11 cellular contexts compared by ENCODE assay signal in the genomic region with DNA sequence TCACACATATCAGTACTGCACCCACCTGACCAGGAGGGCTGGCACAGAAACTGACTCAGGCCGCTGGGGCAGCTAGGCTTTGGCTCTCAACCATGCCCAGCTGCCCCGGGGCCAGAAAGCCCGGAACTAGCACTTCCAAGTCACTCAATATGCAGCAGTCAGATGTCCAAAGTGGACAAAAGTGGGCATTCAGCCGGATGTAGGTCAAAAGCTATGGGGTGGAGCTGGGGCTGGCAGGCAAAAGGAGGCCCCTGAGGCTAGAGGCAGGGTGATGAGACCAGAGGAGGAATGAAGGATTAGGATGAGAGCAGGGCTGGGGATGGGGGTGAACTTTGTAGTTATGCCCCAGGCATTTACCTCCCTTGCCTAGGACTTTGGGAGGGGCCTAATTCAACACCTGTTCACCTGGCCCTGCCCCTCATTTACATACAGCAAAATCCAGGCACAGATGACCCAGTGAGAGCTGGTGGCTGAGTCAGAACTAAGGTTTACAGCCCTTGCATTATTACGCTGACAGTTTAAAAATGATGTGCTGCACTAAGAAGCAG. TPM values are rescaled to one million over a fixed set of nuclear protein-coding genes. Genes with fewer than 3 reads are reported as not detected.
DNase-seq lines count a peak whose midpoint lies in the region; TF ChIP-seq lines count a peak whose summit lies in the region.
"Had no signal": no experiment of that assay in that cellular context is flagged by ENCODE, and none has a peak within 500 bp of the region (broad histone marks: within the 10 kb centered on the region; RNA-seq: fewer than 3 reads in every experiment).

No MANE protein-coding gene starts in this region.

- TF ChIP-seq EP300 in sigmoid colon (IDR thresholded peaks at IDR 0.05) = no peak

- DNase-seq in MM.1S (peak; percentile 29), chondrocyte (ENCODE audit: low spot score) (no peak), mesothelial cell of epicardium (ENCODE audit: low spot score in 2 of 2, unreplicated experiment in 2 of 2) (no peak), BE2C (no peak), sigmoid colon (no peak), NK-92 (lab: John Stamatoyannopoulos, UW; ENCODE audit: unreplicated experiment) (no peak), prostate gland (ENCODE audit: low spot score) (no peak)
- DNase-seq: stimulated activated CD8-positive, alpha-beta memory T cell treated with anti-CD3 and anti-CD28 coated beads, Interleukin-4, amount 100 ng/mL, for 48 hours had no signal

- H3K4me1 ChIP-seq in MM.1S (ENCODE audit: low read length) (peaks cover 21% of the 10 kb centered on the region), BE2C (peaks cover 3% of the 10 kb centered on the region; the same call in 1 of the 2 replicates), sigmoid colon (peaks cover 0 to 20% (median 17%) of the 10 kb centered on the region in 4 donors), prostate gland (replicated peaks) (no peaks in the 10 kb centered on the region)

- no peaks in the 10 kb centered on the region for H3K9me2 ChIP-seq in MM.1S (replicated peaks; ENCODE audit: insufficient read depth, low read length)

- H3K27me3 ChIP-seq in MM.1S (replicated peaks; ENCODE audit: insufficient read depth, low read length) (no peaks in the 10 kb centered on the region), BE2C (no peaks in the 10 kb centered on the region), sigmoid colon (no peaks in the 10 kb centered on the region), prostate gland (replicated peaks; ENCODE audit: insufficient read depth) (no peaks in the 10 kb centered on the region)

- no peak for TF ChIP-seq POLR2A in sigmoid colon (IDR thresholded peaks at IDR 0.05)
- no peak for TF ChIP-seq POLR2A in prostate gland (IDR thresholded peaks at IDR 0.05)

- H3K4me1 Mint-ChIP-seq in chondrocyte (ENCODE audit: low read depth) (peaks cover 22% of the 10 kb centered on the region), mesothelial cell of epicardium (peaks cover 21% of the 10 kb centered on the region)

- H3K9me3 ChIP-seq in MM.1S (replicated peaks; ENCODE audit: insufficient read depth, low read length) (no peaks in the 10 kb centered on the region), BE2C (no peaks in the 10 kb centered on the region), sigmoid colon (no peaks in the 10 kb centered on the region), prostate gland (no peaks in the 10 kb centered on the region)

- H3K36me3 ChIP-seq in MM.1S (replicated peaks; ENCODE audit: insufficient read depth, low read length) (no peaks in the 10 kb centered on the region), BE2C (no peaks in the 10 kb centered on the region), sigmoid colon (no peaks in the 10 kb centered on the region), prostate gland (no peaks in the 10 kb centered on the region)

- H2AFZ ChIP-seq in MM.1S (ENCODE audit: low read length) = no peak overlapping the region

- H3K27ac ChIP-seq in 22Rv1 (peak overlapping the region; percentile 89), MM.1S (ENCODE audit: low read length) (no peak overlapping the region), sigmoid colon (peak overlapping the region in 2 of 4 donors; percentile 51 to 61), prostate gland (no peak overlapping the region)

- no peaks in the 10 kb centered on the region for H3F3A ChIP-seq in MM.1S (ENCODE audit: insufficient read depth, low read length)

- TF ChIP-seq CTCF in 22Rv1 (IDR thresholded peaks at IDR 0.05) (no peak), MM.1S (IDR thresholded peaks at IDR 0.05; ENCODE audit: low read length) (no peak), chondrocyte (IDR thresholded peaks at IDR 0.05) (no peak), mesothelial cell of epicardium (IDR thresholded peaks at IDR 0.05; ENCODE audit: unreplicated experiment) (no peak), BE2C (IDR thresholded peaks at IDR 0.05; ENCODE audit: low read depth, low read length) (no peak), sigmoid colon (IDR thresholded peaks at IDR 0.05) (no peak), prostate gland (IDR thresholded peaks at IDR 0.05) (no peak)

- no peak overlapping the region for H3K4me3 ChIP-seq in MM.1S (ENCODE audit: low read length)
- no peak overlapping the region for H3K4me3 ChIP-seq in BE2C (ENCODE audit: low read depth, low read length)
- H3K4me3 ChIP-seq in sigmoid colon = no peak overlapping the region
- no peak overlapping the region for H3K4me3 ChIP-seq in prostate gland

- H3K4me2 ChIP-seq in MM.1S (ENCODE audit: low read depth, low read length) = no peak overlapping the region

- intact Hi-C loops in sigmoid colon (cut with DNase I) (loop anchor here (5.0 kb wide), 1 partner anchor 83 kb away; no protein-coding TSS in a partner anchor), prostate gland (cut with DNase I) (loop anchor here (5.0 kb wide), 1 partner anchor 248 kb away; no protein-coding TSS in a partner anchor)

- no peak overlapping the region for H3K9ac ChIP-seq in MM.1S (ENCODE audit: low read length)

- H3K27me3 Mint-ChIP-seq in chondrocyte (ENCODE audit: low read depth) (no peaks in the 10 kb centered on the region), mesothelial cell of epicardium (ENCODE audit: low read depth) (no peaks in the 10 kb centered on the region)

- H3K4me3 Mint-ChIP-seq in chondrocyte (ENCODE audit: unreplicated experiment) = no peak overlapping the region
- H3K4me3 Mint-ChIP-seq in mesothelial cell of epicardium = no peak overlapping the region

- H3K9me3 Mint-ChIP-seq in chondrocyte (ENCODE audit: low read depth) (no peaks in the 10 kb centered on the region), mesothelial cell of epicardium (no peaks in the 10 kb centered on the region)

- H3K79me2 ChIP-seq in MM.1S (ENCODE audit: low read length) = no peaks in the 10 kb centered on the region

- H3K27ac Mint-ChIP-seq in chondrocyte (ENCODE audit: unreplicated experiment) = peak overlapping the region; percentile 61
- H3K27ac Mint-ChIP-seq in mesothelial cell of epicardium = peak overlapping the region; percentile 11

- H4K20me1 ChIP-seq in MM.1S (ENCODE audit: insufficient read depth, low read length) = no peaks in the 10 kb centered on the region

- H3K36me3 Mint-ChIP-seq in chondrocyte (ENCODE audit: low read depth) = peaks cover 2% of the 10 kb centered on the region
- H3K36me3 Mint-ChIP-seq in mesothelial cell of epicardium = peaks cover 6% of the 10 kb centered on the region

- WGBS in sigmoid colon, 2 donors = 28 to 65% methylated on average over 5 of the region's 5 CpGs
- 75% methylated on average over 5 of the region's 5 CpGs for WGBS in prostate gland

RNA-seq across cellular contexts. Expression of gene EDN2, which starts 30.7 kb away (rescaled TPM):
- 0.38 to 4.2 TPM (median 0.80 TPM) in 3 replicates for total RNA-seq in chondrocyte
- 2.7 to 4.1 TPM (median 3.5 TPM) in 3 replicates for total RNA-seq in mesothelial cell of epicardium
- not detected for polyA plus RNA-seq in BE2C (2012; ENCODE audit: insufficient read depth, insufficient read length, low read depth)
- 1 to 10 TPM in 1 of 4 donors, not detected in 3; 2.2 TPM for total RNA-seq in sigmoid colon
- polyA plus RNA-seq in sigmoid colon = 1 to 10 TPM in 1 of 3 donors, under 1 TPM in 2; 0.57 to 4.8 (median 0.92) TPM
- 10 to 100 TPM in 1 of 2 donors, 1 to 10 TPM in 1; 2.6 to 12.6 TPM for total RNA-seq in prostate gland
- total RNA-seq: activated CD8-positive, alpha-beta memory T cell treated with anti-CD3 and anti-CD28 coated beads for 36 hours; lung microvascular endothelial cell had no signal
